In genomic region chr5:77935516-77936364, GRCh38 we compare ENCODE assay signal across 8 cellular contexts.
DNase-seq lines count a peak whose midpoint lies in the region; ATAC-seq and TF ChIP-seq lines count a peak whose summit lies in the region.

No MANE protein-coding gene starts in this region.

- no peaks in the 10 kb centered on the region for H3K79me2 ChIP-seq in SK-N-SH (ENCODE audit: insufficient read depth)

- H3K27ac ChIP-seq in SK-N-SH (ENCODE audit: low read depth in 2 of 2, low read length in 1 of 2) (no peak overlapping the region), lower lobe of right lung (no peak overlapping the region), ovary (no peak overlapping the region)

- CTCF ChIA-PET in SK-N-SH (lab: Yijun Ruan, JAX): no interaction called here

- no peaks in the 10 kb centered on the region for H3K9me2 ChIP-seq in SK-N-SH

- TF ChIP-seq CTCF in SK-N-SH (IDR thresholded peaks at IDR 0.05) (no peak), lower lobe of right lung (IDR thresholded peaks at IDR 0.05) (no peak), ovary (IDR thresholded peaks at IDR 0.05) (no peak)

- no peaks in the 10 kb centered on the region for H4K20me1 ChIP-seq in SK-N-SH (ENCODE audit: insufficient read depth)

- H3F3A ChIP-seq in SK-N-SH (replicated peaks; ENCODE audit: insufficient read depth): no peaks in the 10 kb centered on the region

- no peaks in the 10 kb centered on the region for H3K4me1 ChIP-seq in SK-N-SH (ENCODE audit: control insufficient read depth in 1 of 2, insufficient read depth in 2 of 2, low read depth in 1 of 2, low read length in 1 of 2)
- no peaks in the 10 kb centered on the region for H3K4me1 ChIP-seq in lower lobe of right lung
- H3K4me1 ChIP-seq in ovary (ENCODE audit: insufficient read depth): no peaks in the 10 kb centered on the region

- H3K9me3 ChIP-seq in SK-N-SH: no peaks in the 10 kb centered on the region
- H3K9me3 ChIP-seq in lower lobe of right lung: no peaks in the 10 kb centered on the region
- no peaks in the 10 kb centered on the region for H3K9me3 ChIP-seq in ovary

- POLR2A ChIA-PET in SK-N-SH (lab: Yijun Ruan, JAX): no interaction called here

- WGBS in SK-N-SH (ENCODE audit: low lambda C conversion rate): 75% methylated on average over 11 of the region's 11 CpGs
- WGBS in ovary, 3 donors: 60 to 69% (median 65%) methylated on average over 11 of the region's 11 CpGs

- no peak overlapping the region for H3K4me3 ChIP-seq in SK-N-SH (ENCODE audit: low read depth in 2 of 2, low read length in 1 of 2)
- no peak overlapping the region for H3K4me3 ChIP-seq in lower lobe of right lung
- no peak overlapping the region for H3K4me3 ChIP-seq in ovary

- no peak for TF ChIP-seq POLR2A in ovary (IDR thresholded peaks at IDR 0.05)

- no peak for TF ChIP-seq RAD21 in SK-N-SH (IDR thresholded peaks at IDR 0.05; ENCODE audit: low read length)

- ATAC-seq in GM18520 (IDR thresholded peaks at IDR 0.05; ENCODE audit: unreplicated experiment) (peak; percentile 72), HG02943 (IDR thresholded peaks at IDR 0.05; ENCODE audit: low read depth, unreplicated experiment) (peak; percentile 72), lower lobe of right lung (peak; percentile 66 to 70), HG02970 (IDR thresholded peaks at IDR 0.05; ENCODE audit: low FRiP score, unreplicated experiment) (no peak)

- H3K36me3 ChIP-seq in SK-N-SH (replicated peaks in 1 of 2; ENCODE audit: control insufficient read depth in 1 of 2, insufficient read depth in 2 of 2, low read length in 1 of 2): no peaks in the 10 kb centered on the region
- H3K36me3 ChIP-seq in lower lobe of right lung: no peaks in the 10 kb centered on the region
- no peaks in the 10 kb centered on the region for H3K36me3 ChIP-seq in ovary

- no peak overlapping the region for H3K4me2 ChIP-seq in SK-N-SH

- H3K27me3 ChIP-seq in SK-N-SH (ENCODE audit: insufficient read depth) (no peaks in the 10 kb centered on the region), lower lobe of right lung (ENCODE audit: low read depth) (no peaks in the 10 kb centered on the region), ovary (no peaks in the 10 kb centered on the region)

- H2AFZ ChIP-seq in SK-N-SH (ENCODE audit: low read depth): no peak overlapping the region

- DNase-seq in SK-N-SH (no peak), lower lobe of right lung (no peak), hypothalamus (lab: John Stamatoyannopoulos, UW) (no peak), ovary (no peak), NCI-H774 (lab: John Stamatoyannopoulos, UW) (no peak)

- TF ChIP-seq EP300 in SK-N-SH (IDR thresholded peaks at IDR 0.05; ENCODE audit: borderline replicate concordance in 1 of 2, low read depth in 1 of 2, low read length in 1 of 2) (no peak), ovary (IDR thresholded peaks at IDR 0.05) (no peak)

- intact Hi-C loops in lower lobe of right lung (cut with DNase I): no loop called here
- intact Hi-C loops in ovary (cut with DNase I): no loop called here

- H3K9ac ChIP-seq in SK-N-SH: no peak overlapping the region

TF ChIP-seq in SK-N-SH, 30 proteins besides CTCF, POLR2A, EP300 and RAD21:
- TF ChIP-seq PBX3 (IDR thresholded peaks at IDR 0.05) (peak; percentile 45), TCF12 (IDR thresholded peaks at IDR 0.05) (peak; percentile 34; the same call in 1 of the 2 replicates), FOXM1 (IDR thresholded peaks at IDR 0.05; ENCODE audit: low read depth) (no peak)
